ENCODE assay signal across 11 cellular contexts in the genomic region with DNA sequence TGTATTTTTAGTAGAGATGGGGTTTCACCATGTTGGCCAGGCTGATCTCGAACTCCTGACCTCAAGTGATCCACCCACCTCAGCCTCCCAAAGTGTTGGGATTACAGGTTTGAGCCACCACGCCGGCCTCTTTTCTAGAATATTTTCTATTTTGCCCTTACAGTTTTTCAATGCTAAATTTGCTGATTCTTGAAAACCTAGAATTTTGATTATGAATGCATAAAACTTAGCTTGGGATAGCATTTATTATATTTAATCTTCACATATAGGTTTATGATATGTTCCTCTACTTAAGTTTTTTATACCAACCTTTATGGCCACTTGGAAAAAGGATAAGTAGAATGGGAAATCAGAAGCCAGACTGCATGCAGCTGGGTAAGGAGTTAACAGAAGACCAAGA. TPM values are rescaled to one million over a fixed set of nuclear protein-coding genes. Genes with fewer than 3 reads are reported as not detected.
A peak's percentile ranks its signal among the peaks of the same experiment; 100 is the strongest.
DNase-seq lines count a peak whose midpoint lies in the region; ATAC-seq and TF ChIP-seq lines count a peak whose summit lies in the region.
"Had no signal": no experiment of that assay in that cellular context is flagged by ENCODE, and none has a peak within 500 bp of the region (broad histone marks: within the 10 kb centered on the region; RNA-seq: fewer than 3 reads in every experiment).

No MANE protein-coding gene starts in this region.

- H3K27ac ChIP-seq in OCI-LY7 (ENCODE audit: low read depth, low read length, poor library complexity, severe bottlenecking) (no peak overlapping the region), coronary artery (no peak overlapping the region)
- H3K27ac ChIP-seq: epithelial cell of prostate had no signal

- TF ChIP-seq CTCF in OCI-LY7 (conservative IDR thresholded peaks at IDR 0.05; ENCODE audit: low read length) (no peak), osteocyte (IDR thresholded peaks at IDR 0.05) (no peak), coronary artery (IDR thresholded peaks at IDR 0.05) (no peak)

- intact Hi-C loops in activated CD4-positive, alpha-beta T cell treated with anti-CD3 and anti-CD28 coated beads for 36 hours (cut with DNase I, micrococcal nuclease), result loop anchor here (5.0 kb wide), 4 partner anchors 106 to 1404 kb away; no protein-coding TSS in a partner anchor
- intact Hi-C loops in OCI-LY7 (cut with micrococcal nuclease; ENCODE audit: unreplicated experiment), result no loop called here
- intact Hi-C loops in dendritic cell treated with granulocyte-macrophage colony-stimulating factor and Interleukin-4, amounts not matched to agents 40 ng/mL and 50 ng/mL, for 4 days (cut with micrococcal nuclease), result loop anchor here (5.0 kb wide), 2 partner anchors 36 to 99 kb away; a partner anchor contains a TSS

- H3K9me3 ChIP-seq in OCI-LY7 (ENCODE audit: low read length), result no peaks in the 10 kb centered on the region
- H3K9me3 ChIP-seq: tibial nerve had no signal

- peaks cover 37% of the 10 kb centered on the region for H3K36me3 ChIP-seq in OCI-LY7 (ENCODE audit: insufficient read depth, low read length)

- H3K9me2 ChIP-seq in OCI-LY7 (ENCODE audit: insufficient read depth, low read length), result no peaks in the 10 kb centered on the region

- peak overlapping the region; percentile 2 for H3K27ac Mint-ChIP-seq in activated CD4-positive, alpha-beta T cell treated with anti-CD3 and anti-CD28 coated beads for 36 hours
- H3K27ac Mint-ChIP-seq in dendritic cell treated with granulocyte-macrophage colony-stimulating factor and Interleukin-4, amounts not matched to agents 40 ng/mL and 50 ng/mL, for 4 days, result peak overlapping the region; percentile 16
- H3K27ac Mint-ChIP-seq in osteocyte (ENCODE audit: unreplicated experiment), result no peak overlapping the region

- POLR2A ChIA-PET in activated CD4-positive, alpha-beta T cell treated with anti-CD3 and anti-CD28 coated beads for 36 hours (lab: Charles Lee), result no interaction called here
- POLR2A ChIA-PET in OCI-LY7 (lab: Charles Lee), result interaction anchor here (0.7 to 1.0 kb wide), 4 partner anchors 17 to 556 kb away, joined by 3 read pairs; no protein-coding TSS in a partner anchor

- H3K4me2 ChIP-seq in OCI-LY7 (ENCODE audit: low read length), result peak overlapping the region; percentile 79

- H3K4me3 ChIP-seq in OCI-LY7 (ENCODE audit: low read depth, low read length, poor library complexity, severe bottlenecking) (peak overlapping the region; percentile 87), coronary artery (no peak overlapping the region)

- ATAC-seq in activated CD4-positive, alpha-beta T cell treated with anti-CD3 and anti-CD28 coated beads for 36 hours, result no peak

- peaks cover 37% of the 10 kb centered on the region for H3K4me1 ChIP-seq in OCI-LY7 (ENCODE audit: insufficient read depth, low read length, poor library complexity, severe bottlenecking)

- CTCF ChIA-PET in activated CD4-positive, alpha-beta T cell treated with anti-CD3 and anti-CD28 coated beads for 36 hours (lab: Charles Lee), result interaction anchor here (0.6 kb wide), 1 partner anchor 245 kb away, joined by 3 read pairs; no protein-coding TSS in a partner anchor
- CTCF ChIA-PET in OCI-LY7 (lab: Charles Lee; ENCODE audit: unreplicated experiment), result no interaction called here

- no peak for DNase-seq in activated CD4-positive, alpha-beta T cell treated with anti-CD3 and anti-CD28 coated beads for 36 hours
- no peak for DNase-seq in activated CD4-positive, alpha-beta T cell treated with anti-CD3 and anti-CD28 coated beads, Interleukin-2, amount 50 U/mL, for 4 hours
- no peak for DNase-seq in OCI-LY7 (ENCODE audit: low spot score)
- DNase-seq in osteocyte (ENCODE audit: extremely low spot score, unreplicated experiment), result no peak
- no peak for DNase-seq in NCI-H1930 (lab: John Stamatoyannopoulos, UW)
- no peak for DNase-seq in NCI-H128 (lab: John Stamatoyannopoulos, UW; ENCODE audit: unreplicated experiment)
- no peak for DNase-seq in coronary artery (ENCODE audit: low spot score)
- DNase-seq: mesendoderm had no signal

- peaks cover 69% of the 10 kb centered on the region for H3K79me2 ChIP-seq in OCI-LY7 (ENCODE audit: insufficient read depth, low read depth, low read length)

- H4K20me1 ChIP-seq in OCI-LY7 (ENCODE audit: insufficient read depth, low read length), result peaks cover 32% of the 10 kb centered on the region

- H3K27me3 Mint-ChIP-seq in activated CD4-positive, alpha-beta T cell treated with anti-CD3 and anti-CD28 coated beads for 36 hours, result no peaks in the 10 kb centered on the region
- H3K27me3 Mint-ChIP-seq in dendritic cell treated with granulocyte-macrophage colony-stimulating factor and Interleukin-4, amounts not matched to agents 40 ng/mL and 50 ng/mL, for 4 days, result no peaks in the 10 kb centered on the region
- no peaks in the 10 kb centered on the region for H3K27me3 Mint-ChIP-seq in osteocyte (ENCODE audit: unreplicated experiment)

- H3K4me1 Mint-ChIP-seq in activated CD4-positive, alpha-beta T cell treated with anti-CD3 and anti-CD28 coated beads for 36 hours, result peaks cover 46% of the 10 kb centered on the region
- H3K4me1 Mint-ChIP-seq in dendritic cell treated with granulocyte-macrophage colony-stimulating factor and Interleukin-4, amounts not matched to agents 40 ng/mL and 50 ng/mL, for 4 days (ENCODE audit: low read depth), result peaks cover 46% of the 10 kb centered on the region
- H3K4me1 Mint-ChIP-seq in osteocyte (ENCODE audit: unreplicated experiment), result peaks cover 37% of the 10 kb centered on the region

- no peaks in the 10 kb centered on the region for H3K9me3 Mint-ChIP-seq in activated CD4-positive, alpha-beta T cell treated with anti-CD3 and anti-CD28 coated beads for 36 hours (ENCODE audit: low read depth)
- H3K9me3 Mint-ChIP-seq in dendritic cell treated with granulocyte-macrophage colony-stimulating factor and Interleukin-4, amounts not matched to agents 40 ng/mL and 50 ng/mL, for 4 days, result no peaks in the 10 kb centered on the region
- no peaks in the 10 kb centered on the region for H3K9me3 Mint-ChIP-seq in osteocyte (ENCODE audit: unreplicated experiment)

- no TSS peak for BruUV-seq in OCI-LY7 (replicated peaks; lab: Mats Ljungman, UMichigan)

- peaks cover 17% of the 10 kb centered on the region for H3K36me3 Mint-ChIP-seq in activated CD4-positive, alpha-beta T cell treated with anti-CD3 and anti-CD28 coated beads for 36 hours (ENCODE audit: low read depth)
- peaks cover 46% of the 10 kb centered on the region for H3K36me3 Mint-ChIP-seq in dendritic cell treated with granulocyte-macrophage colony-stimulating factor and Interleukin-4, amounts not matched to agents 40 ng/mL and 50 ng/mL, for 4 days (ENCODE audit: low read depth)
- H3K36me3 Mint-ChIP-seq in osteocyte (ENCODE audit: unreplicated experiment), result peaks cover 7% of the 10 kb centered on the region

- H2AFZ ChIP-seq in OCI-LY7 (ENCODE audit: low read length), result no peak overlapping the region

- H3K4me3 Mint-ChIP-seq in activated CD4-positive, alpha-beta T cell treated with anti-CD3 and anti-CD28 coated beads for 36 hours, result peak overlapping the region; percentile 83
- H3K4me3 Mint-ChIP-seq in dendritic cell treated with granulocyte-macrophage colony-stimulating factor and Interleukin-4, amounts not matched to agents 40 ng/mL and 50 ng/mL, for 4 days, result peak overlapping the region; percentile 98
- peak overlapping the region; percentile 92 for H3K4me3 Mint-ChIP-seq in osteocyte (ENCODE audit: unreplicated experiment)

RNA-seq across cellular contexts. Expression of a gene that starts 2.1 kb away (rescaled TPM):
- total RNA-seq in activated CD4-positive, alpha-beta T cell treated with anti-CD3 and anti-CD28 coated beads for 36 hours, result 10 to 100 TPM in 1 of 2 experiments, 1 to 10 TPM in 1; 7.9 to 10.1 TPM
- total RNA-seq in OCI-LY7 (2014; rRNA removed; shearing (Covaris generic)), result 14.6 and 19.2 TPM in 2 replicates
- total RNA-seq in OCI-LY7 (2022), result 23.5 and 29.7 TPM in 2 replicates
- 19.3 and 19.7 TPM in 2 replicates for total RNA-seq in osteocyte

RNA-seq across cellular contexts. Expression of a gene that starts 2.5 kb away (rescaled TPM):
- total RNA-seq in activated CD4-positive, alpha-beta T cell treated with anti-CD3 and anti-CD28 coated beads for 36 hours, result 10 to 100 TPM; 25.5 to 26.7 TPM
- total RNA-seq in OCI-LY7 (2014; rRNA removed; shearing (Covaris generic)), result 26.9 and 29.6 TPM in 2 replicates
- total RNA-seq in OCI-LY7 (2022), result 62.0 and 62.4 TPM in 2 replicates
- 29.3 and 30.4 TPM in 2 replicates for total RNA-seq in osteocyte
